ENCODE assay signal across 24 cellular contexts in the genomic region with DNA sequence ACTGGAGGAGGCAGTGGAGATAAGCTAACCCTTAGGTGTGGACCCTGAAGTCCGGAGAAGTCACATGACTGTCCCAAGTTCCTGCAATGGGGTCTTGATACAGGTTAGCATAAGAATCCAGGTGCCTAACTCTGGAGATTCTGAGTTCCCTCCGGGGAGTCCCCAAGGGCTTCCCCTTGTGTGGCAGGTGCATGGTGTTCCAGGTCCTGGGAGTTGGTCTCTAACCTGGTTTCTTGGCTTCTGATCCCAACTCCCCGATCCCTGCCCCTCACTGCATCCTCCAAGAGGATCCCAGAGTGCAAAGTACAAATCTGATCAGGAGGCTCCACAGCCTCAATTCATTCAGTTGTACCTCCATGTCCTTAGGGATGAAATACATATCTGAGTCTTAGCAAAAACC. TPM values are rescaled to one million over a fixed set of nuclear protein-coding genes. Genes with fewer than 3 reads are reported as not detected.
DNase-seq lines count a peak whose midpoint lies in the region; FAIRE-seq and TF ChIP-seq lines count a peak whose summit lies in the region.
"Had no signal": no experiment of that assay in that cellular context is flagged by ENCODE, and none has a peak within 500 bp of the region (broad histone marks: within the 10 kb centered on the region; RNA-seq: fewer than 3 reads in every experiment).

No MANE protein-coding gene starts in this region.

- H2BK15ac ChIP-seq in H1 (ENCODE audit: low read length) = no peak overlapping the region

- POLR2A ChIA-PET in H1 (lab: Charles Lee; ENCODE audit: partially characterized antibody) = no interaction called here

- H3K4me2 ChIP-seq in BLaER1 (peak overlapping the region; percentile 54), H1 (ENCODE audit: insufficient read depth in 1 of 2, low read depth in 2 of 2, low read length in 2 of 2) (no peak overlapping the region), neural cell (ENCODE audit: low read length) (no peak overlapping the region), smooth muscle cell (no peak overlapping the region)
- H3K4me2 ChIP-seq in BLaER1 treated with 17β-estradiol and CSF1 and Interleukin-3, amounts not matched to agents 10 nM and 100 nM = peak overlapping the region in 8 of 11 experiments; percentile 35 to 70 (median 55); a peak in 16 of 22 replicates

- no peak overlapping the region for H4K8ac ChIP-seq in H1 (ENCODE audit: extremely low read depth, insufficient read depth, low read length)

- H3F3A ChIP-seq in neural cell (ENCODE audit: insufficient read depth, low read length, poor library complexity, severe bottlenecking) = no peaks in the 10 kb centered on the region
- H3F3A ChIP-seq in smooth muscle cell (ENCODE audit: low read depth) = no peaks in the 10 kb centered on the region

- no peak overlapping the region for H2BK12ac ChIP-seq in H1 (ENCODE audit: low read depth, low read length)

- TF ChIP-seq EP300 in H1 (IDR thresholded peaks at IDR 0.05; ENCODE audit: borderline replicate concordance in 1 of 2, low read depth in 2 of 2, low read length in 2 of 2) (no peak), neural cell (conservative IDR thresholded peaks at IDR 0.05; ENCODE audit: poor library complexity, severe bottlenecking) (no peak)

- TF ChIP-seq CTCF in H1 (IDR thresholded peaks at IDR 0.05; ENCODE audit: control extremely low read depth in 1 of 3, insufficient read depth in 1 of 3, low read depth in 1 of 3, low read length in 3 of 3) (no peak), neural cell (IDR thresholded peaks at IDR 0.05; ENCODE audit: poor library complexity, severe bottlenecking) (no peak), smooth muscle cell (IDR thresholded peaks at IDR 0.05; ENCODE audit: borderline replicate concordance, insufficient read depth, poor library complexity, severe bottlenecking) (no peak), kidney (IDR thresholded peaks at IDR 0.05; ENCODE audit: borderline replicate concordance, extremely low read depth, insufficient read depth) (no peak), BE2C (IDR thresholded peaks at IDR 0.05; ENCODE audit: low read depth, low read length) (no peak), tibial artery (IDR thresholded peaks at IDR 0.05) (no peak)

- CTCF ChIA-PET in H1 (lab: Charles Lee; ENCODE audit: partially characterized antibody) = interaction anchor here (1.0 to 1.2 kb wide), 2 partner anchors 8 to 123 kb away, joined by 3 to 4 read pairs; no protein-coding TSS in a partner anchor

- H3K23me2 ChIP-seq in H1 (ENCODE audit: low read depth, low read length) = no peaks in the 10 kb centered on the region

- no peaks in the 10 kb centered on the region for H3K9me2 ChIP-seq in neural cell (ENCODE audit: insufficient read depth, low read length)

- no peak overlapping the region for H3K23ac ChIP-seq in H1 (ENCODE audit: insufficient read length)

- DNase-seq in H1 (ENCODE audit: low read depth in 1 of 2, low spot score in 2 of 2) (no peak), smooth muscle cell (lab: John Stamatoyannopoulos, UW; ENCODE audit: unreplicated experiment) (no peak), kidney (no peak), BE2C (no peak), tibial artery (no peak)
- DNase-seq: C1 segment of cervical spinal cord; Calu3; CD4-positive, alpha-beta memory T cell; COR-L47; DMS53; DMS79 treated with DMSO at 0.1 percent for 48 hours; GF-D8; GM23248; H9 had no signal

- H4K20me1 ChIP-seq in BLaER1 = no peaks in the 10 kb centered on the region
- H4K20me1 ChIP-seq in BLaER1 treated with 17β-estradiol and CSF1 and Interleukin-3, amounts not matched to agents 10 nM and 100 nM = no peaks in the 10 kb centered on the region
- no peaks in the 10 kb centered on the region for H4K20me1 ChIP-seq in H1 (replicated peaks in 1 of 2; ENCODE audit: control insufficient read depth in 1 of 2, insufficient read depth in 2 of 2, low read length in 2 of 2)
- no peaks in the 10 kb centered on the region for H4K20me1 ChIP-seq in neural cell (ENCODE audit: insufficient read depth)
- no peaks in the 10 kb centered on the region for H4K20me1 ChIP-seq in smooth muscle cell (ENCODE audit: low read depth)

- H3K9me3 ChIP-seq in BLaER1 = no peaks in the 10 kb centered on the region; the same call in 1 of the 2 replicates
- H3K9me3 ChIP-seq in BLaER1 treated with 17β-estradiol and CSF1 and Interleukin-3, amounts not matched to agents 10 nM and 100 nM (replicated peaks in 1 of 11) = peaks cover 0 to 10% (median 5%) of the 10 kb centered on the region in 11 experiments; a peak in 2 of 22 replicates
- no peaks in the 10 kb centered on the region for H3K9me3 ChIP-seq in H1 (ENCODE audit: insufficient read depth in 2 of 2, low read depth in 1 of 2, low read length in 1 of 2)
- H3K9me3 ChIP-seq in neural cell (ENCODE audit: low read length) = no peaks in the 10 kb centered on the region
- no peaks in the 10 kb centered on the region for H3K9me3 ChIP-seq in smooth muscle cell (replicated peaks; ENCODE audit: low read depth)
- no peaks in the 10 kb centered on the region for H3K9me3 ChIP-seq in kidney (ENCODE audit: control insufficient read depth in 1 of 2, low read length in 2 of 2)
- H3K9me3 ChIP-seq in BE2C = no peaks in the 10 kb centered on the region
- no peaks in the 10 kb centered on the region for H3K9me3 ChIP-seq in tibial artery

- H2BK20ac ChIP-seq in H1 (ENCODE audit: low read length) = no peak overlapping the region

- no peak for TF ChIP-seq POLR2A in H1 (IDR thresholded peaks at IDR 0.05; ENCODE audit: control extremely low read depth in 1 of 2, low read depth in 2 of 2, low read length in 2 of 2)

- no peak overlapping the region for H3K4ac ChIP-seq in H1 (replicated peaks; ENCODE audit: insufficient read length, low read depth, low read length)

- H2BK5ac ChIP-seq in H1 (ENCODE audit: low read depth, low read length) = no peak overlapping the region

- H2AK5ac ChIP-seq in H1 (ENCODE audit: low read depth, low read length) = no peak overlapping the region

- no peaks in the 10 kb centered on the region for H3K79me1 ChIP-seq in H1 (ENCODE audit: low read depth, low read length)

- H3K27me3 ChIP-seq in BLaER1 = no peaks in the 10 kb centered on the region
- H3K27me3 ChIP-seq in BLaER1 treated with 17β-estradiol and CSF1 and Interleukin-3, amounts not matched to agents 10 nM and 100 nM = no peaks in the 10 kb centered on the region
- H3K27me3 ChIP-seq in H1 (replicated peaks in 1 of 4; ENCODE audit: control insufficient read depth in 3 of 4, extremely low read depth in 1 of 4, insufficient read depth in 3 of 4, low read length in 3 of 4) = no peaks in the 10 kb centered on the region
- no peaks in the 10 kb centered on the region for H3K27me3 ChIP-seq in neural cell (ENCODE audit: insufficient read depth, low read depth, low read length)
- no peaks in the 10 kb centered on the region for H3K27me3 ChIP-seq in smooth muscle cell (ENCODE audit: low read depth)
- H3K27me3 ChIP-seq in BE2C = no peaks in the 10 kb centered on the region
- H3K27me3 ChIP-seq in tibial artery = peaks cover 0 to 5% of the 10 kb centered on the region in 2 donors

- H4K5ac ChIP-seq in H1 (ENCODE audit: insufficient read length, low read depth, low read length) = no peak overlapping the region

- H3K79me2 ChIP-seq in H1 (ENCODE audit: control insufficient read depth in 1 of 2, insufficient read depth in 2 of 2, low read length in 2 of 2) = no peaks in the 10 kb centered on the region
- H3K79me2 ChIP-seq in neural cell (replicated peaks; ENCODE audit: insufficient read depth, low read length) = no peaks in the 10 kb centered on the region
- no peaks in the 10 kb centered on the region for H3K79me2 ChIP-seq in smooth muscle cell (ENCODE audit: low read depth)

- no peak overlapping the region for H3K56ac ChIP-seq in H1 (replicated peaks; ENCODE audit: insufficient read length, low read depth, low read length)

- no peak overlapping the region for H3K14ac ChIP-seq in H1 (ENCODE audit: insufficient read length)

- H3K4me1 ChIP-seq in BLaER1 = peaks cover 25% of the 10 kb centered on the region
- H3K4me1 ChIP-seq in BLaER1 treated with 17β-estradiol and CSF1 and Interleukin-3, amounts not matched to agents 10 nM and 100 nM = peaks cover 0 to 21% (median 17%) of the 10 kb centered on the region in 10 experiments; a peak in 14 of 20 replicates
- peaks cover 0 to 13% (median 9%) of the 10 kb centered on the region in 4 experiments; a peak in 3 of 7 replicates for H3K4me1 ChIP-seq in H1 (replicated peaks in 1 of 4; ENCODE audit: control insufficient read depth in 3 of 4, insufficient read depth in 4 of 4, low read length in 3 of 4)
- peaks cover 9% of the 10 kb centered on the region for H3K4me1 ChIP-seq in smooth muscle cell (ENCODE audit: low read depth)
- H3K4me1 ChIP-seq in kidney (ENCODE audit: control insufficient read depth in 1 of 2, insufficient read depth in 1 of 2, low read depth in 1 of 2, low read length in 2 of 2) = no peaks in the 10 kb centered on the region
- no peaks in the 10 kb centered on the region for H3K4me1 ChIP-seq in BE2C
- no peaks in the 10 kb centered on the region for H3K4me1 ChIP-seq in tibial artery

- TF ChIP-seq RAD21 in H1 (IDR thresholded peaks at IDR 0.05 in 1 of 2, conservative IDR thresholded peaks at IDR 0.05 in 1 of 2; ENCODE audit: low read depth in 2 of 2, low read length in 2 of 2) (no peak), neural cell (conservative IDR thresholded peaks at IDR 0.05) (no peak)

- H2AFZ ChIP-seq in H1 (ENCODE audit: low read length) (no peak overlapping the region), neural cell (ENCODE audit: low read depth, low read length) (no peak overlapping the region), smooth muscle cell (ENCODE audit: low read depth) (no peak overlapping the region)
- H2AFZ ChIP-seq: GM23248 had no signal

- H3K27ac ChIP-seq in BLaER1 (no peak overlapping the region), H1 (ENCODE audit: low read depth, low read length) (no peak overlapping the region), neural cell (ENCODE audit: low read length) (peak overlapping the region; percentile 28), smooth muscle cell (ENCODE audit: low read depth) (no peak overlapping the region), kidney (ENCODE audit: low read depth in 2 of 2, low read length in 2 of 2) (no peak overlapping the region), tibial artery (no peak overlapping the region)
- H3K27ac ChIP-seq in BLaER1 treated with 17β-estradiol and CSF1 and Interleukin-3, amounts not matched to agents 10 nM and 100 nM = no peak overlapping the region
- H3K27ac ChIP-seq: GM23248 had no signal

- H4K91ac ChIP-seq in H1 (replicated peaks; ENCODE audit: insufficient read length, low read length) = no peak overlapping the region

- H3K18ac ChIP-seq in H1 (ENCODE audit: extremely low read depth, low read length) = no peak overlapping the region

- no peak overlapping the region for H2BK120ac ChIP-seq in H1 (replicated peaks; ENCODE audit: low read depth, low read length)

- intact Hi-C loops in kidney (cut with DNase I) (no loop called here), tibial artery (cut with DNase I; ENCODE audit: low total_unique reads) (no loop called here)

- H3K9ac ChIP-seq in BLaER1 (no peak overlapping the region; the same call in 1 of the 2 replicates), H1 (replicated peaks in 1 of 4; ENCODE audit: extremely low read depth in 1 of 4, low read depth in 3 of 4, low read length in 3 of 4) (no peak overlapping the region), neural cell (ENCODE audit: low read length) (no peak overlapping the region), smooth muscle cell (ENCODE audit: low read depth) (no peak overlapping the region), kidney (ENCODE audit: low read length in 2 of 2) (no peak overlapping the region)
- H3K9ac ChIP-seq in BLaER1 treated with 17β-estradiol and CSF1 and Interleukin-3, amounts not matched to agents 10 nM and 100 nM = no peak overlapping the region
- H3K9ac ChIP-seq: GM23248 had no signal

- H3K4me3 ChIP-seq in BLaER1 (no peak overlapping the region), H1 (ENCODE audit: extremely low read depth in 1 of 4, insufficient read depth in 2 of 4, low read depth in 3 of 4, low read length in 4 of 4) (no peak overlapping the region), neural cell (ENCODE audit: low read length) (peak overlapping the region; percentile 18), smooth muscle cell (no peak overlapping the region), kidney (ENCODE audit: low read length in 2 of 2) (no peak overlapping the region), BE2C (ENCODE audit: low read depth, low read length) (no peak overlapping the region), tibial artery (no peak overlapping the region)
- no peak overlapping the region for H3K4me3 ChIP-seq in BLaER1 treated with 17β-estradiol and CSF1 and Interleukin-3, amounts not matched to agents 10 nM and 100 nM
- H3K4me3 ChIP-seq: GM23248 had no signal

- H3K36me3 ChIP-seq in BLaER1 = no peaks in the 10 kb centered on the region
- no peaks in the 10 kb centered on the region for H3K36me3 ChIP-seq in BLaER1 treated with 17β-estradiol and CSF1 and Interleukin-3, amounts not matched to agents 10 nM and 100 nM
- H3K36me3 ChIP-seq in H1 (ENCODE audit: control insufficient read depth in 2 of 4, insufficient read depth in 4 of 4, low read length in 3 of 4) = no peaks in the 10 kb centered on the region
- no peaks in the 10 kb centered on the region for H3K36me3 ChIP-seq in neural cell (ENCODE audit: insufficient read depth, low read length)
- no peaks in the 10 kb centered on the region for H3K36me3 ChIP-seq in smooth muscle cell (ENCODE audit: low read depth)
- no peaks in the 10 kb centered on the region for H3K36me3 ChIP-seq in kidney (ENCODE audit: control insufficient read depth in 1 of 2, insufficient read depth in 2 of 2, low read length in 2 of 2)
- H3K36me3 ChIP-seq in BE2C = no peaks in the 10 kb centered on the region
- H3K36me3 ChIP-seq in tibial artery = no peaks in the 10 kb centered on the region

- WGBS in H1 (ENCODE audit: extremely low coverage in 1 of 2, insufficient coverage in 1 of 2, insufficient read length in 1 of 2, insufficient replicate concordance in 2 of 2, low coverage in 1 of 2, low lambda C conversion rate in 2 of 2, missing lambda C conversion rate in 1 of 2), 2 experiments = 84% methylated on average over 3 of the region's 3 CpGs; no CpG with 5 or more reads in 1 of the 2 experiments
- WGBS in smooth muscle cell (ENCODE audit: low lambda C conversion rate) = 89% methylated on average over 3 of the region's 3 CpGs

- FAIRE-seq in H1 (lab: Jason Lieb, UNC) (no peak), kidney (lab: Jason Lieb, UNC) (no peak)
- FAIRE-seq: GM12891, GM18507 had no signal

RNA-seq across cellular contexts. Expression of gene C8A, which starts 9.3 kb away (rescaled TPM):
- total RNA-seq in H1 (2021; fragmentation: NEBNext Ultra II Directional; extraction: Animal tissue kit (Norgen Biotek cat#: 25700)) = not detected in 2 replicates
- not detected in 2 replicates for polyA plus RNA-seq in H1 (2011; rRNA removed)
- polyA plus RNA-seq in H1 (2011; cell fraction: cytosol; rRNA removed) = not detected
- not detected for polyA plus RNA-seq in H1 (2011; cell fraction: nucleus; rRNA removed)
- polyA plus RNA-seq in H1 (2012, experiment 1 of 2) = not detected in 4 replicates
- polyA plus RNA-seq in H1 (2012, experiment 2 of 2) = not detected
- polyA plus RNA-seq in H1 (2013, experiment 1 of 2) = not detected
- polyA plus RNA-seq in H1 (2013, experiment 2 of 2) = not detected
- not detected in 2 replicates for polyA minus RNA-seq in H1 (2011; rRNA and poly(A)+ RNA removed)
- polyA minus RNA-seq in H1 (2011; cell fraction: cytosol; rRNA and poly(A)+ RNA removed) = not detected
- not detected for polyA minus RNA-seq in H1 (2011; cell fraction: nucleus; rRNA and poly(A)+ RNA removed)
- not detected in 2 replicates for polyA plus RNA-seq in neural cell
- not detected in 2 replicates for polyA minus RNA-seq in neural cell
- not detected in 2 replicates for total RNA-seq in smooth muscle cell
- polyA plus RNA-seq in smooth muscle cell = not detected in 2 replicates
- 0.09 TPM for total RNA-seq in kidney
- not detected for polyA plus RNA-seq in kidney (ENCODE audit: insufficient read depth, low read depth, low replicate concordance)
- polyA plus RNA-seq in BE2C (2012; ENCODE audit: insufficient read depth, insufficient read length, low read depth) = not detected
- total RNA-seq: A172; A673; Calu3; CD4-positive, alpha-beta memory T cell; Daoy; G401; GM23248; H4; H9 had no signal
- polyA plus RNA-seq: CD4-positive, alpha-beta memory T cell; GM23248 had no signal

RNA-seq across cellular contexts. Expression of gene FYB2, which starts 26.1 kb away (rescaled TPM):
- total RNA-seq in H1 (2021; fragmentation: NEBNext Ultra II Directional; extraction: Animal tissue kit (Norgen Biotek cat#: 25700)) = 0.11 and 0.21 TPM in 2 replicates
- polyA plus RNA-seq in H1 (2011; rRNA removed) (0.08 and 0.17 TPM in 2 replicates), neural cell (0.69 TPM in 1 of 2 replicates, not detected in the other), smooth muscle cell (0.65 and 2.0 TPM in 2 replicates), kidney (ENCODE audit: insufficient read depth, low read depth, low replicate concordance) (7.9 TPM)
- 0.18 TPM for polyA plus RNA-seq in H1 (2011; cell fraction: cytosol; rRNA removed)
- polyA plus RNA-seq in H1 (2011; cell fraction: nucleus; rRNA removed) = 0.39 TPM
- polyA plus RNA-seq in H1 (2012, experiment 1 of 2) = 0.16 to 0.28 TPM (median 0.18 TPM) in 4 replicates
- polyA plus RNA-seq in H1 (2012, experiment 2 of 2) = not detected
- 0.08 TPM for polyA plus RNA-seq in H1 (2013, experiment 1 of 2)
- polyA plus RNA-seq in H1 (2013, experiment 2 of 2) = 0.06 TPM
- polyA minus RNA-seq in H1 (2011; rRNA and poly(A)+ RNA removed) = 0.29 and 0.41 TPM in 2 replicates
- polyA minus RNA-seq in H1 (2011; cell fraction: cytosol; rRNA and poly(A)+ RNA removed) = not detected
- polyA minus RNA-seq in H1 (2011; cell fraction: nucleus; rRNA and poly(A)+ RNA removed) = 1.3 TPM
- polyA minus RNA-seq in neural cell = 0.23 TPM in 1 of 2 replicates, not detected in the other
- total RNA-seq in smooth muscle cell (2.1 and 3.6 TPM in 2 replicates), kidney (5.5 TPM)
- not detected for polyA plus RNA-seq in BE2C (2012; ENCODE audit: insufficient read depth, insufficient read length, low read depth)
- total RNA-seq: Calu3; CD4-positive, alpha-beta memory T cell; Daoy; G401; GM23248; H4 had no signal
- polyA plus RNA-seq: CD4-positive, alpha-beta memory T cell; GM23248 had no signal

Comparison
In these comparisons a context has a peak if more than half of its experiments do, and no peak if none do; other contexts are left out.
1. H3K4me2 ChIP-seq: peak in BLaER1 (single experiment) and BLaER1 treated with 17β-estradiol and CSF1 and Interleukin-3, amounts not matched to agents 10 nM and 100 nM (8 of 11); none in H1 (0 of 2), neural cell (single experiment) and smooth muscle cell (single experiment).